ENCODE assay signal across 8 cellular contexts in the genomic region with DNA sequence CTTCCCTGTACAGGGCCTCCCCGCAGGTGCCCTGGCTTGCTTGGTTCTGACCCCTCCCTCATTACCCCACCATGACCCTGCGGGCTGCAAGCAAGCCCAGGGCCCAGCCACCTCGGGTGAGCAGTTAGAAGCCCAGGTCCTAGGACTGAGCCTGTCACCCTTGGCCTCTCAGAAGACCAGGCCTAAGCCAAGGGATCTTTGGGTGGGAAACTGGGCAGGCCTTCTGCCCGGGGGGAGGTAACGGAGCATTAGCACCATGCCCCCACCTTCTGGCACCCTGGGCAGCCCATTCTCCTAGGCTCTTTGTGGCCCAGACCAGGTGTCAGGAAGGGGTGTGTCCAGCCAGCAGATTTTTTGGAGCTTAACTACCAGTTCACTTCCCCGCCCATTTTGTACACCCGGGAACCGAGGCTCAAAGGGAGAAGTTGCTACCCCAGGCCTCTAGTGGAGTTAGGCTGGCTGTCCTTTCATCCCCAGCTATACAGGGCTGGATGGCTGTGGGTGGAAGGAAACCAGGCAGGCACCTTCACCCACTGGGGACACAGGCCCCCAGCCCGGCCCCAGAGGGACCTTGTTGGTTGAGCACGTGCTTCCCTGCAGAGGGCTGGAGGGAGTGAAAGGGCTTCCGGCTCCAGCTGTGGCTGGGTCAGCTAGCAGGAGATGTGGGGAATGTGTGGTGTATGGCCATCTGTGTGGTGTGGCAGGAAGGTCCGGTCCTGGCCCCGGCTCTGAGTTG. TPM values are rescaled to one million over a fixed set of nuclear protein-coding genes. Genes with fewer than 3 reads are reported as not detected.
A peak's percentile ranks its signal among the peaks of the same experiment; 100 is the strongest.
DNase-seq lines count a peak whose midpoint lies in the region; ATAC-seq and TF ChIP-seq lines count a peak whose summit lies in the region.

No MANE protein-coding gene starts in this region.

- POLR2A ChIA-PET in GM10248 (lab: Yijun Ruan, JAX) = interaction anchor here (0.7 kb wide), 1 partner anchor 10 kb away, joined by 3 read pairs; no protein-coding TSS in a partner anchor

- H4K20me1 ChIP-seq in neural cell (ENCODE audit: insufficient read depth) = peaks cover 5% of the 10 kb centered on the region

- peak overlapping the region; percentile 66 for H3K4me3 ChIP-seq in HAP-1
- peak overlapping the region; percentile 91 for H3K4me3 ChIP-seq in epithelial cell of proximal tubule (ENCODE audit: low read depth, low read length)
- peak overlapping the region; percentile 73 for H3K4me3 ChIP-seq in neural cell (ENCODE audit: low read length)

- in situ Hi-C loops in HAP-1 (cut with MboI; ENCODE audit: low sequenced_read_pairs) = no loop called here

- no peak overlapping the region for H2AFZ ChIP-seq in neural cell (ENCODE audit: low read depth, low read length)

- peaks cover 44% of the 10 kb centered on the region for H3K79me2 ChIP-seq in neural cell (replicated peaks; ENCODE audit: insufficient read depth, low read length)

- no peaks in the 10 kb centered on the region for H3K9me2 ChIP-seq in neural cell (ENCODE audit: insufficient read depth, low read length)

- no peak for ATAC-seq in HG03378 (IDR thresholded peaks at IDR 0.05; ENCODE audit: unreplicated experiment)

- TF ChIP-seq RAD21 in neural cell (conservative IDR thresholded peaks at IDR 0.05) = no peak

- TF ChIP-seq CTCF in epithelial cell of proximal tubule (conservative IDR thresholded peaks at IDR 0.05; ENCODE audit: low read depth, low read length) (no peak), neural cell (IDR thresholded peaks at IDR 0.05; ENCODE audit: poor library complexity, severe bottlenecking) (no peak), GM10248 (IDR thresholded peaks at IDR 0.05; ENCODE audit: control extremely low read depth, extremely low read depth, low read depth, missing control alignments) (no peak)

- DNase-seq in AG08396 (ENCODE audit: low spot score) (peak; percentile 52), HAP-1 (ENCODE audit: low spot score in 2 of 2) (peak; percentile 71 to 78), SW480 (ENCODE audit: low spot score) (peak; percentile 53), epithelial cell of proximal tubule (ENCODE audit: low read depth) (no peak), NCI-H226 (no peak), GM10248 (ENCODE audit: extremely low spot score) (no peak)

- H3K27me3 ChIP-seq in HAP-1 (ENCODE audit: low read depth) (no peaks in the 10 kb centered on the region), neural cell (ENCODE audit: insufficient read depth, low read depth, low read length) (no peaks in the 10 kb centered on the region)

- peak overlapping the region; percentile 81 for H3K9ac ChIP-seq in neural cell (ENCODE audit: low read length)

- peak overlapping the region; percentile 94 for H3K4me2 ChIP-seq in neural cell (ENCODE audit: low read length)

- CTCF ChIA-PET in GM10248 (lab: Yijun Ruan, JAX) = interaction anchor here (1.1 to 35.2 kb wide), 6 partner anchors 8 to 421 kb away, joined by 3 to 1226 read pairs (median 352); a partner anchor contains a TSS

- no peak for TF ChIP-seq EP300 in neural cell (conservative IDR thresholded peaks at IDR 0.05; ENCODE audit: poor library complexity, severe bottlenecking)

- H3K27ac ChIP-seq in neural cell (ENCODE audit: low read length) = no peak overlapping the region

- peaks cover 42% of the 10 kb centered on the region for H3K36me3 ChIP-seq in HAP-1 (replicated peaks)
- no peaks in the 10 kb centered on the region for H3K36me3 ChIP-seq in neural cell (ENCODE audit: insufficient read depth, low read length)

- H3F3A ChIP-seq in neural cell (ENCODE audit: insufficient read depth, low read length, poor library complexity, severe bottlenecking) = no peaks in the 10 kb centered on the region

- H3K4me1 ChIP-seq in HAP-1 = peaks cover 44% of the 10 kb centered on the region

- H3K9me3 ChIP-seq in HAP-1 (no peaks in the 10 kb centered on the region), neural cell (ENCODE audit: low read length) (no peaks in the 10 kb centered on the region)

TF ChIP-seq in neural cell, 6 proteins besides CTCF, POLR2A, EP300 and RAD21:
- no peak for TF ChIP-seq EZH2 (IDR thresholded peaks at IDR 0.05; ENCODE audit: borderline replicate concordance, insufficient read depth, low read length, poor library complexity, severe bottlenecking)
- TF ChIP-seq, protein P1, sequence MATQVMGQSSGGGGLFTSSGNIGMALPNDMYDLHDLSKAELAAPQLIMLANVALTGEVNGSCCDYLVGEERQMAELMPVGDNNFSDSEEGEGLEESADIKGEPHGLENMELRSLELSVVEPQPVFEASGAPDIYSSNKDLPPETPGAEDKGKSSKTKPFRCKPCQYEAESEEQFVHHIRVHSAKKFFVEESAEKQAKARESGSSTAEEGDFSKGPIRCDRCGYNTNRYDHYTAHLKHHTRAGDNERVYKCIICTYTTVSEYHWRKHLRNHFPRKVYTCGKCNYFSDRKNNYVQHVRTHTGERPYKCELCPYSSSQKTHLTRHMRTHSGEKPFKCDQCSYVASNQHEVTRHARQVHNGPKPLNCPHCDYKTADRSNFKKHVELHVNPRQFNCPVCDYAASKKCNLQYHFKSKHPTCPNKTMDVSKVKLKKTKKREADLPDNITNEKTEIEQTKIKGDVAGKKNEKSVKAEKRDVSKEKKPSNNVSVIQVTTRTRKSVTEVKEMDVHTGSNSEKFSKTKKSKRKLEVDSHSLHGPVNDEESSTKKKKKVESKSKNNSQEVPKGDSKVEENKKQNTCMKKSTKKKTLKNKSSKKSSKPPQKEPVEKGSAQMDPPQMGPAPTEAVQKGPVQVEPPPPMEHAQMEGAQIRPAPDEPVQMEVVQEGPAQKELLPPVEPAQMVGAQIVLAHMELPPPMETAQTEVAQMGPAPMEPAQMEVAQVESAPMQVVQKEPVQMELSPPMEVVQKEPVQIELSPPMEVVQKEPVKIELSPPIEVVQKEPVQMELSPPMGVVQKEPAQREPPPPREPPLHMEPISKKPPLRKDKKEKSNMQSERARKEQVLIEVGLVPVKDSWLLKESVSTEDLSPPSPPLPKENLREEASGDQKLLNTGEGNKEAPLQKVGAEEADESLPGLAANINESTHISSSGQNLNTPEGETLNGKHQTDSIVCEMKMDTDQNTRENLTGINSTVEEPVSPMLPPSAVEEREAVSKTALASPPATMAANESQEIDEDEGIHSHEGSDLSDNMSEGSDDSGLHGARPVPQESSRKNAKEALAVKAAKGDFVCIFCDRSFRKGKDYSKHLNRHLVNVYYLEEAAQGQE (IDR thresholded peaks at IDR 0.05; ENCODE audit: borderline replicate concordance) = no peak
- no peak for TF ChIP-seq SMC3 (conservative IDR thresholded peaks at IDR 0.05; ENCODE audit: poor library complexity)
- TF ChIP-seq MXI1 (conservative IDR thresholded peaks at IDR 0.05; ENCODE audit: poor library complexity, severe bottlenecking) = no peak
- no peak for TF ChIP-seq POLR2AphosphoS5 (IDR thresholded peaks at IDR 0.05)
- no peak for TF ChIP-seq TAF1 (IDR thresholded peaks at IDR 0.05; ENCODE audit: low read depth)
TF ChIP-seq in neural cell: peak in this region for 0.

RNA-seq across cellular contexts. Expression of a gene that starts 1.4 kb away (rescaled TPM):
- total RNA-seq in epithelial cell of proximal tubule = 28.4 and 35.2 TPM in 2 replicates
- polyA plus RNA-seq in neural cell = 40.5 and 45.5 TPM in 2 replicates
- polyA minus RNA-seq in neural cell = 36.5 and 38.7 TPM in 2 replicates

RNA-seq across cellular contexts. Expression of a gene that starts 29.4 kb away (rescaled TPM):
- total RNA-seq in epithelial cell of proximal tubule = not detected in 2 replicates
- polyA plus RNA-seq in neural cell = 0.18 TPM in 1 of 2 replicates, not detected in the other
- not detected in 2 replicates for polyA minus RNA-seq in neural cell

RNA-seq across cellular contexts. Expression of a gene that starts 34.6 kb away (rescaled TPM):
- total RNA-seq in epithelial cell of proximal tubule = not detected in 2 replicates
- not detected in 2 replicates for polyA plus RNA-seq in neural cell
- not detected in 2 replicates for polyA minus RNA-seq in neural cell

RNA-seq across cellular contexts. Expression of a gene that starts 43.2 kb away (rescaled TPM):
- not detected in 2 replicates for total RNA-seq in epithelial cell of proximal tubule
- 0.27 and 0.66 TPM in 2 replicates for polyA plus RNA-seq in neural cell
- polyA minus RNA-seq in neural cell = not detected in 2 replicates

RNA-seq across cellular contexts. Expression of a gene that starts 57.9 kb away (rescaled TPM):
- total RNA-seq in epithelial cell of proximal tubule = 0.14 and 0.52 TPM in 2 replicates
- 0.09 and 0.36 TPM in 2 replicates for polyA plus RNA-seq in neural cell
- 0.24 and 0.58 TPM in 2 replicates for polyA minus RNA-seq in neural cell

Comparison
In these comparisons a context has a peak if more than half of its experiments do, and no peak if none do; other contexts are left out.
1. DNase-seq: peak in AG08396 (single experiment), HAP-1 (2 of 2) and SW480 (single experiment); none in epithelial cell of proximal tubule (single experiment), NCI-H226 (single experiment) and GM10248 (single experiment).
2. Peak in every context shown above with its lines, with median percentiles within 50 percentile points of each other: H3K4me3 ChIP-seq.